Comparison of ENCODE assay signal across 19 cellular contexts in the genomic region with DNA sequence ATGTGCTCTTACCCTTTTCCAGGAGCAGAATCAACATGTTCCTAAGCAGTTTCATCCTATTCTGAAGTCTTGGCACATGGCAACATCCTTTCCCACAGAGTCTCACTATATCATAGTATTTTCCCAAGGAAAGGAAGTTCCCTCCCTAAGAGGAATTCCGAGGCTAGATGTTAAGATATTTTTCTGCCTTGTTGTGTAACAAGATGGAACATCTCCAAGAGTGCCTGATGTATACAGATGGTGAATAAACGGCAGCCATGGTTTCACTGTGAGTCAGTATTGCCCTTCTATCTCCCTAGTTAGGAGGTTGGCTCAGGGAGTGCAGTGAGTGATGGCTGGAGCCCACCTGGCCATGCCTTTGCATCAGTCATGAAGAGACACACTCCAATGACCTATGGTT. TPM values are rescaled to one million over a fixed set of nuclear protein-coding genes. Genes with fewer than 3 reads are reported as not detected.
DNase-seq lines count a peak whose midpoint lies in the region; TF ChIP-seq lines count a peak whose summit lies in the region.
"Had no signal": no experiment of that assay in that cellular context is flagged by ENCODE, and none has a peak within 500 bp of the region (broad histone marks: within the 10 kb centered on the region; RNA-seq: fewer than 3 reads in every experiment).

No MANE protein-coding gene starts in this region.

- POLR2A ChIA-PET in OCI-LY7 (lab: Charles Lee): no interaction called here

- H3K9me3 ChIP-seq in mesenchymal stem cell (ENCODE audit: control insufficient read depth, low read length) (no peaks in the 10 kb centered on the region), Peyer's patch (no peaks in the 10 kb centered on the region), OCI-LY7 (ENCODE audit: low read length) (no peaks in the 10 kb centered on the region)
- H3K9me3 ChIP-seq: sigmoid colon had no signal

- H3K4me3 ChIP-seq in mesenchymal stem cell (ENCODE audit: insufficient read depth in 1 of 2, low read depth in 1 of 2, low read length in 2 of 2): no peak overlapping the region
- H3K4me3 ChIP-seq in Peyer's patch: no peak overlapping the region
- no peak overlapping the region for H3K4me3 ChIP-seq in OCI-LY7 (ENCODE audit: low read depth, low read length, poor library complexity, severe bottlenecking)
- H3K4me3 ChIP-seq: sigmoid colon had no signal

- CTCF ChIA-PET in OCI-LY7 (lab: Charles Lee; ENCODE audit: unreplicated experiment): no interaction called here

- H3K27ac ChIP-seq in mesenchymal stem cell (ENCODE audit: low read length, poor library complexity, severe bottlenecking): no peak overlapping the region
- H3K27ac ChIP-seq in Peyer's patch: no peak overlapping the region
- H3K27ac ChIP-seq in OCI-LY7 (ENCODE audit: low read depth, low read length, poor library complexity, severe bottlenecking): no peak overlapping the region
- H3K27ac ChIP-seq: sigmoid colon had no signal

- no peaks in the 10 kb centered on the region for H3K4me1 ChIP-seq in mesenchymal stem cell (ENCODE audit: control insufficient read depth, insufficient read depth, low read depth, low read length)
- no peaks in the 10 kb centered on the region for H3K4me1 ChIP-seq in Peyer's patch
- H3K4me1 ChIP-seq in OCI-LY7 (ENCODE audit: insufficient read depth, low read length, poor library complexity, severe bottlenecking): no peaks in the 10 kb centered on the region
- H3K4me1 ChIP-seq: sigmoid colon had no signal

- BruUV-seq in OCI-LY7 (replicated peaks; lab: Mats Ljungman, UMichigan): no TSS peak

- no peak overlapping the region for H4K91ac ChIP-seq in mesenchymal stem cell (ENCODE audit: low read length)

- H3K79me1 ChIP-seq in mesenchymal stem cell (replicated peaks; ENCODE audit: low read length, poor library complexity, severe bottlenecking): no peaks in the 10 kb centered on the region

- H3K27me3 ChIP-seq in mesenchymal stem cell (ENCODE audit: control insufficient read depth in 1 of 2, insufficient read depth in 1 of 2, low read length in 2 of 2) (peaks cover 12 to 40% of the 10 kb centered on the region in 2 experiments), Peyer's patch (no peaks in the 10 kb centered on the region)

- no peak overlapping the region for H3K4me2 ChIP-seq in mesenchymal stem cell (ENCODE audit: low read length, poor library complexity, severe bottlenecking)
- H3K4me2 ChIP-seq in OCI-LY7 (ENCODE audit: low read length): no peak overlapping the region

- no peaks in the 10 kb centered on the region for H4K20me1 ChIP-seq in OCI-LY7 (ENCODE audit: insufficient read depth, low read length)

- H2BK5ac ChIP-seq in mesenchymal stem cell (ENCODE audit: low read depth, low read length, poor library complexity, severe bottlenecking): no peak overlapping the region

- no peak overlapping the region for H3K14ac ChIP-seq in mesenchymal stem cell (ENCODE audit: low read length in 2 of 2)

- DNase-seq in Daoy (ENCODE audit: low read depth) (peak; percentile 18), RPMI7951 (ENCODE audit: low read depth) (peak; percentile 29), fibroblast of peridontal ligament (ENCODE audit: extremely low read depth) (peak; percentile 48), mesenchymal stem cell (peak; percentile 91), Peyer's patch (no peak), CD1c-positive myeloid dendritic cell (ENCODE audit: extremely low spot score) (no peak), OCI-LY7 (ENCODE audit: low spot score) (no peak)
- no peak for DNase-seq in activated CD4-positive, alpha-beta T cell treated with anti-CD3 and anti-CD28 coated beads, Interleukin-2, amount 10 ng/mL, durations not matched to agents 24 days and 14 days
- DNase-seq: activated CD8-positive, alpha-beta memory T cell treated with anti-CD3 and anti-CD28 coated beads for 24 hours; activated naive CD4-positive, alpha-beta T cell treated with anti-CD3 and anti-CD28 coated beads, Interleukin-2, amount 10 ng/mL, durations not matched to agents 7 days and 5 days; CD8-positive, alpha-beta memory T cell; cerebellar nuclear complex; left cardiac atrium; NCI-H1417 treated with DMSO at 0.1 percent for 48 hours; NCI-H748 treated with DMSO at 0.1 percent for 48 hours; nephron progenitor cell; SIG-M5; sigmoid colon had no signal

- H2BK15ac ChIP-seq in mesenchymal stem cell (ENCODE audit: low read depth, poor library complexity, severe bottlenecking): no peak overlapping the region

- no peaks in the 10 kb centered on the region for H3K36me3 Mint-ChIP-seq in activated CD4-positive, alpha-beta T cell treated with anti-CD3 and anti-CD28 coated beads, Interleukin-2, amount 10 ng/mL, durations not matched to agents 24 days and 14 days (ENCODE audit: low read depth)
- H3K36me3 Mint-ChIP-seq: activated naive CD4-positive, alpha-beta T cell treated with anti-CD3 and anti-CD28 coated beads, Interleukin-2, amount 10 ng/mL, durations not matched to agents 7 days and 5 days; CD8-positive, alpha-beta memory T cell had no signal

- H3K9ac ChIP-seq in mesenchymal stem cell (ENCODE audit: low read length): no peak overlapping the region

- no peak overlapping the region for H2BK120ac ChIP-seq in mesenchymal stem cell (ENCODE audit: low read depth, low read length)

- no peak overlapping the region for H3K23ac ChIP-seq in mesenchymal stem cell (ENCODE audit: low read length in 2 of 2)

- no peaks in the 10 kb centered on the region for H3K36me3 ChIP-seq in mesenchymal stem cell (ENCODE audit: control insufficient read depth in 1 of 2, insufficient read depth in 2 of 2, low read depth in 1 of 2, low read length in 2 of 2)
- no peaks in the 10 kb centered on the region for H3K36me3 ChIP-seq in Peyer's patch
- H3K36me3 ChIP-seq in OCI-LY7 (ENCODE audit: insufficient read depth, low read length): no peaks in the 10 kb centered on the region
- H3K36me3 ChIP-seq: sigmoid colon had no signal

- H2AFZ ChIP-seq in mesenchymal stem cell (ENCODE audit: low read depth, low read length): no peak overlapping the region
- H2AFZ ChIP-seq in OCI-LY7 (ENCODE audit: low read length): no peak overlapping the region

- no peaks in the 10 kb centered on the region for H3K79me2 ChIP-seq in OCI-LY7 (ENCODE audit: insufficient read depth, low read depth, low read length)

- intact Hi-C loops in activated CD4-positive, alpha-beta T cell treated with anti-CD3 and anti-CD28 coated beads, Interleukin-2, amount 10 ng/mL, durations not matched to agents 24 days and 14 days (cut with micrococcal nuclease): no loop called here
- intact Hi-C loops in OCI-LY7 (cut with micrococcal nuclease; ENCODE audit: unreplicated experiment): no loop called here

- no peak overlapping the region for H3K4ac ChIP-seq in mesenchymal stem cell (ENCODE audit: low read depth in 1 of 2, low read length in 2 of 2)

- no peak overlapping the region for H4K8ac ChIP-seq in mesenchymal stem cell (ENCODE audit: low read length)

- no peak overlapping the region for H3K18ac ChIP-seq in mesenchymal stem cell (ENCODE audit: low read depth in 1 of 2, low read length in 2 of 2)

- 22% methylated on average over 2 of the region's 2 CpGs for WGBS in mesenchymal stem cell

- no peaks in the 10 kb centered on the region for H3K9me2 ChIP-seq in OCI-LY7 (ENCODE audit: insufficient read depth, low read length)

- H3K4me3 Mint-ChIP-seq in activated CD4-positive, alpha-beta T cell treated with anti-CD3 and anti-CD28 coated beads, Interleukin-2, amount 10 ng/mL, durations not matched to agents 24 days and 14 days: no peak overlapping the region
- H3K4me3 Mint-ChIP-seq: activated naive CD4-positive, alpha-beta T cell treated with anti-CD3 and anti-CD28 coated beads, Interleukin-2, amount 10 ng/mL, durations not matched to agents 7 days and 5 days; CD8-positive, alpha-beta memory T cell; nephron progenitor cell; stimulated activated naive CD8-positive, alpha-beta T cell treated with anti-CD3 and anti-CD28 coated beads, Interleukin-15, Interleukin-2, amounts not matched to agents 100 ng/mL and 50 ng/mL, for 24 hours had no signal

- H3K4me1 Mint-ChIP-seq in activated CD4-positive, alpha-beta T cell treated with anti-CD3 and anti-CD28 coated beads, Interleukin-2, amount 10 ng/mL, durations not matched to agents 24 days and 14 days: no peaks in the 10 kb centered on the region
- H3K4me1 Mint-ChIP-seq: activated naive CD4-positive, alpha-beta T cell treated with anti-CD3 and anti-CD28 coated beads, Interleukin-2, amount 10 ng/mL, durations not matched to agents 7 days and 5 days; CD8-positive, alpha-beta memory T cell; nephron progenitor cell had no signal

- TF ChIP-seq CTCF in Peyer's patch (IDR thresholded peaks at IDR 0.05): no peak
- no peak for TF ChIP-seq CTCF in OCI-LY7 (conservative IDR thresholded peaks at IDR 0.05; ENCODE audit: low read length)

- no peak overlapping the region for H2AK5ac ChIP-seq in mesenchymal stem cell (ENCODE audit: low read length, severe bottlenecking)

- H3K27me3 Mint-ChIP-seq in activated CD4-positive, alpha-beta T cell treated with anti-CD3 and anti-CD28 coated beads, Interleukin-2, amount 10 ng/mL, durations not matched to agents 24 days and 14 days: peaks cover 13% of the 10 kb centered on the region
- H3K27me3 Mint-ChIP-seq: activated naive CD4-positive, alpha-beta T cell treated with anti-CD3 and anti-CD28 coated beads, Interleukin-2, amount 10 ng/mL, durations not matched to agents 7 days and 5 days had no signal

- no peaks in the 10 kb centered on the region for H3K9me3 Mint-ChIP-seq in activated CD4-positive, alpha-beta T cell treated with anti-CD3 and anti-CD28 coated beads, Interleukin-2, amount 10 ng/mL, durations not matched to agents 24 days and 14 days
- H3K9me3 Mint-ChIP-seq: activated naive CD4-positive, alpha-beta T cell treated with anti-CD3 and anti-CD28 coated beads, Interleukin-2, amount 10 ng/mL, durations not matched to agents 7 days and 5 days; stimulated activated naive CD8-positive, alpha-beta T cell treated with anti-CD3 and anti-CD28 coated beads, Interleukin-15, Interleukin-2, amounts not matched to agents 100 ng/mL and 50 ng/mL, for 24 hours had no signal

- no peak overlapping the region for H2BK12ac ChIP-seq in mesenchymal stem cell (ENCODE audit: low read length in 2 of 2)

- no peak for TF ChIP-seq POLR2A in Peyer's patch (IDR thresholded peaks at IDR 0.05)

- no peak overlapping the region for H3K27ac Mint-ChIP-seq in activated CD4-positive, alpha-beta T cell treated with anti-CD3 and anti-CD28 coated beads, Interleukin-2, amount 10 ng/mL, durations not matched to agents 24 days and 14 days
- H3K27ac Mint-ChIP-seq: activated naive CD4-positive, alpha-beta T cell treated with anti-CD3 and anti-CD28 coated beads, Interleukin-2, amount 10 ng/mL, durations not matched to agents 7 days and 5 days; CD8-positive, alpha-beta memory T cell; nephron progenitor cell; stimulated activated naive CD8-positive, alpha-beta T cell treated with anti-CD3 and anti-CD28 coated beads, Interleukin-15, Interleukin-2, amounts not matched to agents 100 ng/mL and 50 ng/mL, for 24 hours had no signal

RNA-seq across cellular contexts. Expression of a gene that starts 48.2 kb away (rescaled TPM):
- not detected in 2 replicates for total RNA-seq in Daoy (2014; rRNA removed; shearing (Covaris generic))
- total RNA-seq in RPMI7951 (2014; rRNA removed; shearing (Covaris generic)): 0.20 TPM in 1 of 2 replicates, not detected in the other
- polyA plus RNA-seq in mesenchymal stem cell (2013, experiment 1 of 2): not detected
- not detected for polyA plus RNA-seq in mesenchymal stem cell (2013, experiment 2 of 2)
- total RNA-seq in Peyer's patch: not detected
- total RNA-seq in activated CD4-positive, alpha-beta T cell treated with anti-CD3 and anti-CD28 coated beads, Interleukin-2, amount 10 ng/mL, durations not matched to agents 24 days and 14 days: not detected in 2 replicates
- total RNA-seq in OCI-LY7 (2014; rRNA removed; shearing (Covaris generic)): not detected in 2 replicates
- total RNA-seq in OCI-LY7 (2022): not detected in 2 replicates
- total RNA-seq: CD8-positive, alpha-beta memory T cell; left cardiac atrium; sigmoid colon had no signal
- polyA plus RNA-seq: CD8-positive, alpha-beta memory T cell; sigmoid colon had no signal

Comparison
In these comparisons a context has a peak if more than half of its experiments do, and no peak if none do; other contexts are left out.
1. DNase-seq: peak in Daoy (single experiment), RPMI7951 (single experiment), fibroblast of peridontal ligament (single experiment) and mesenchymal stem cell (single experiment); none in Peyer's patch (0 of 3), CD1c-positive myeloid dendritic cell (single experiment), activated CD4-positive, alpha-beta T cell treated with anti-CD3 and anti-CD28 coated beads, Interleukin-2, amount 10 ng/mL, durations not matched to agents 24 days and 14 days (single experiment) and OCI-LY7 (single experiment).